ENCODE assay signal across 8 cellular contexts in the genomic region with DNA sequence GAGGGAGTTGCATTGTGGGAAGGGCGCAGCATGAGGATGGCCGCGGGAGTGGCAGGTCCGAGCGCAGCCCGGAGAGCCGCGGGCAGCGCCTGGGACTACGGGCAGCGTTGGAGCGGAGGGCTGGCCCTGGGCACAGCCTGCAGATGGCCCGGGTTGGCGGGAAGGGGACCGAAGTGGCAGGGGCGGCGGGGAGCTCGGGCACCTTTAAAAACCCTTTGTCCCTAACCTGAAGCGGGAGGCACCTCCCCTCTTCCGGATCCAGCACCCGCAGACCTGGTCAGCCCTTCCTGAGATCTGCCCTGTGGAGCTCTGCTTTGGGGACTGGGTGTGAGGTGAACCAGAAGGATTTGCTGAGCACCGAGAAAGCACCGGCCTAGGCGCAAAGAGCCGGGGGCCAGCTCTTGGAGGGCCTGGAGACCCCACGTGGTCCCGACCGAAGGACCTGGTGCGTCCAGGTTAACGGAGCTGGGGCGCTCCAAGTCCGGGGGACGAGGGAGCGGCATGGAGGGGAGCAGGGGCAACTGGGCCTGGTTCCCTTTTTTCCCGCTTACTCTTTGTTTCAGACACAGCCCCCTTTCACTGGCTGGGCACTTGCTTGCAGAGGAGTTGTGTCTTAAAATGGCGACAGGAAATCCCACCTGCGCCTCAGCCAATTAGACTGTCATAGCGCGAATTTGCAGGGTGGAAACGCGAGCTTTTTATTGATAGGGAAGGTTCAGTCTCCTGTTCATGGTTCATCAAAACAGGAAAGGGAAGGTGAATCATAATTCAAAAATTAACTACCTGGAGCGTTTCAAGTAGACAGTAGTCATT. TPM values are rescaled to one million over a fixed set of nuclear protein-coding genes. Genes with fewer than 3 reads are reported as not detected.
DNase-seq lines count a peak whose midpoint lies in the region; ATAC-seq and TF ChIP-seq lines count a peak whose summit lies in the region.

No MANE protein-coding gene starts in this region.

- H3K4me3 ChIP-seq in GM12864 (ENCODE audit: low read depth, low read length), result peak overlapping the region; percentile 80
- peak overlapping the region; percentile 91 for H3K4me3 ChIP-seq in HFF-Myc (replicated peaks; ENCODE audit: low read depth, low read length)
- H3K4me3 ChIP-seq in fibroblast of villous mesenchyme (ENCODE audit: low read depth, low read length), result peak overlapping the region; percentile 73
- H3K4me3 ChIP-seq in psoas muscle, result peak overlapping the region; percentile 75
- peak overlapping the region; percentile 67 to 82 for H3K4me3 ChIP-seq in vagina

- H3K9me3 ChIP-seq in psoas muscle (no peaks in the 10 kb centered on the region), vagina (no peaks in the 10 kb centered on the region)

- peak; percentile 50 for DNase-seq in GM12864 (ENCODE audit: low read depth)
- DNase-seq in HFF-Myc (ENCODE audit: extremely low read depth, low read depth), result no peak
- peak; percentile 44 for DNase-seq in NCI-H526 treated with DMSO at 0.1 percent for 48 hours (lab: John Stamatoyannopoulos, UW)
- peak; percentile 59 for DNase-seq in activated T-cell treated with anti-CD3 and anti-CD28 coated beads for 4 hours
- no peak for DNase-seq in fibroblast of villous mesenchyme (ENCODE audit: low read depth)
- DNase-seq in psoas muscle, result no peak
- DNase-seq in vagina (ENCODE audit: extremely low spot score in 2 of 2), result no peak
- DNase-seq in EL, result no peak

- H3K4me1 ChIP-seq in psoas muscle (peaks cover 6% of the 10 kb centered on the region), vagina (peaks cover 43% of the 10 kb centered on the region)

- H3K27ac ChIP-seq in psoas muscle, result peak overlapping the region; percentile 78
- peak overlapping the region; percentile 91 for H3K27ac ChIP-seq in vagina

- TF ChIP-seq CTCF in GM12864 (IDR thresholded peaks at IDR 0.05; ENCODE audit: low read depth, low read length, missing control alignments) (no peak), HFF-Myc (IDR thresholded peaks at IDR 0.05; ENCODE audit: low read depth, low read length, missing control alignments) (no peak), fibroblast of villous mesenchyme (IDR thresholded peaks at IDR 0.05; ENCODE audit: insufficient read depth, low read depth, low read length) (no peak), psoas muscle (IDR thresholded peaks at IDR 0.05) (no peak), vagina (IDR thresholded peaks at IDR 0.05) (no peak)

- peaks cover 0 to 10% (median 0%) of the 10 kb centered on the region in 3 donors for H3K27me3 ChIP-seq in psoas muscle (ENCODE audit: insufficient read depth in 3 of 3, low read length in 2 of 3)
- peaks cover 5% of the 10 kb centered on the region for H3K27me3 ChIP-seq in vagina

- intact Hi-C loops in psoas muscle (cut with DNase I) (loop anchor here in 1 of 2 donors (5.0 kb wide), 2 partner anchors 47 to 393 kb away; no protein-coding TSS in a partner anchor), vagina (cut with DNase I) (no loop called here)

- ATAC-seq in psoas muscle, result peak in 2 of 4 donors; percentile 29 to 36

- 40 to 54% (median 49%) methylated on average over 38 to 42 of the region's 42 CpGs for WGBS in psoas muscle, 3 donors

- H3K36me3 ChIP-seq in psoas muscle (ENCODE audit: insufficient read depth in 1 of 2, low read depth in 1 of 2) (no peaks in the 10 kb centered on the region), vagina (no peaks in the 10 kb centered on the region)

- no peak for TF ChIP-seq POLR2A in vagina (IDR thresholded peaks at IDR 0.05)

RNA-seq across cellular contexts. Expression of gene SLC38A1, which starts 0.8 kb away (rescaled TPM):
- total RNA-seq in fibroblast of villous mesenchyme (92.1 and 149 TPM in 2 replicates), psoas muscle (10 to 100 TPM; 17.3 to 58.8 (median 31.3) TPM), vagina (44.7 TPM)
- 100 to 1,000 TPM in 2 of 3 donors, 10 to 100 TPM in 1; 50.6 to 338 (median 136) TPM for polyA plus RNA-seq in psoas muscle

Comparison
In these comparisons a context has a peak if more than half of its experiments do, and no peak if none do; other contexts are left out.
1. DNase-seq: peak in GM12864 (single experiment), NCI-H526 treated with DMSO at 0.1 percent for 48 hours (single experiment) and activated T-cell treated with anti-CD3 and anti-CD28 coated beads for 4 hours (single experiment); none in HFF-Myc (single experiment), fibroblast of villous mesenchyme (single experiment), psoas muscle (0 of 2), vagina (0 of 2) and EL (single experiment).
2. Peak in every context shown above with its lines, with median percentiles within 50 percentile points of each other: H3K4me3 ChIP-seq.